In genomic region chr7:102577315-102578240, GRCh38 we compare ENCODE assay signal across 9 cellular contexts. TPM values are rescaled to one million over a fixed set of nuclear protein-coding genes. Genes with fewer than 3 reads are reported as not detected.
"Had no signal": no experiment of that assay in that cellular context is flagged by ENCODE, and none has a peak within 500 bp of the region (broad histone marks: within the 10 kb centered on the region; RNA-seq: fewer than 3 reads in every experiment).

No MANE protein-coding gene starts in this region.

RNA-seq across cellular contexts. Expression of gene SPDYE2, which starts 26.6 kb away (rescaled TPM):
- total RNA-seq: activated T-helper 2 cell treated with anti-CD3 and anti-CD28 coated beads, Interferon-gamma antibody, Interleukin-2, Interleukin-4, amounts not matched to agents 10 μg/mL and 5 μg/mL and 100 μg/mL, durations not matched to agents 14 hours and 24 hours and 36 hours; breast epithelium; gastrocnemius medialis; hepatocyte; left cardiac atrium; occipital lobe; smooth muscle cell; temporal lobe; uterus had no signal

RNA-seq across cellular contexts. Expression of gene UPK3BL2, which starts 34.1 kb away (rescaled TPM):
- total RNA-seq: smooth muscle cell had no signal
